ENCODE assay signal across 17 cellular contexts in the genomic region with DNA sequence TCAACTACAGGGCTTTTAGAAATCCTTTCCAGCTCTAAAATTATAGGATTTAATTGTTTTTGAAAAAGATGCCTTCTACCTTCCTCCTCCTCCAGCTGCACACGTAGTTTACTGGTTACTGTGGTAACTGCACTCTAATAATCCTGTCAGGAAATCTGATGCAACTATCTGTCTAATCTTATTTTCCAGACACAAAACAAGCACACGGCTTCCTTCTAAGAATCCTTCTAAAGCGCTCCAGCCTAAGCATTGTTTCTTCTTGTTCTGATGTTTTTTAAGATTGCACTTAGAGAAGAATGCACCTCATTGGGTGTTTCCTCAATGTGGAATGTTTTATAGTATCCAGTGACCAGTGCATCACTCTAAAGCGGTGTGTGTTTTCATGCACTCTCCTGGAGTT.
A peak's percentile ranks its signal among the peaks of the same experiment; 100 is the strongest.
DNase-seq lines count a peak whose midpoint lies in the region; ATAC-seq, FAIRE-seq and TF ChIP-seq lines count a peak whose summit lies in the region.
"Had no signal": no experiment of that assay in that cellular context is flagged by ENCODE, and none has a peak within 500 bp of the region (broad histone marks: within the 10 kb centered on the region; RNA-seq: fewer than 3 reads in every experiment).

No MANE protein-coding gene starts in this region.

- ATAC-seq in SK-N-SH treated with all-trans-retinoic acid at 6 μM for 48 hours (peak; percentile 99), HG03521 (IDR thresholded peaks at IDR 0.05; ENCODE audit: unreplicated experiment) (no peak), left lung (no peak)
- ATAC-seq: body of pancreas; stimulated activated effector memory CD8-positive, alpha-beta T cell treated with anti-CD3 and anti-CD28 coated beads, Interleukin-12 subunit alpha, Interleukin-12 subunit beta, amount 100 ng/mL, for 72 hours had no signal

- no peak for TF ChIP-seq POLR2A in Peyer's patch (IDR thresholded peaks at IDR 0.05)

- no peaks in the 10 kb centered on the region for H3K27me3 ChIP-seq in Peyer's patch
- no peaks in the 10 kb centered on the region for H3K27me3 ChIP-seq in left lung
- H3K27me3 ChIP-seq: BE2C, body of pancreas had no signal

- DNase-seq in AG08395 (ENCODE audit: low spot score) (peak; percentile 44), HCEC 1CT (peak; percentile 32), fibroblast of mammary gland (ENCODE audit: low read depth) (peak; percentile 54), Peyer's patch (no peak), GM19239 (ENCODE audit: insufficient read length, low spot score) (no peak), left lung (no peak)
- DNase-seq: activated CD4-positive, CD25-positive, alpha-beta regulatory T cell; BE2C; body of pancreas; GDM1; NCI-H345; posterior cingulate gyrus; SHP77; stimulated activated CD4-positive, alpha-beta T cell treated with anti-CD3 and anti-CD28 coated beads, Interleukin-1b, Interleukin-23, amount 100 ng/mL, for 48 hours had no signal

- no peak overlapping the region for H3K4me3 ChIP-seq in fibroblast of mammary gland (ENCODE audit: control insufficient read depth, low read depth, low read length)
- H3K4me3 ChIP-seq in Peyer's patch: no peak overlapping the region
- no peak overlapping the region for H3K4me3 ChIP-seq in left lung
- H3K4me3 ChIP-seq: body of pancreas had no signal

- FAIRE-seq in GM19239 (lab: Jason Lieb, UNC): no peak

- H3K4me1 ChIP-seq in Peyer's patch (peaks cover 0 to 35% (median 0%) of the 10 kb centered on the region in 4 donors), left lung (no peaks in the 10 kb centered on the region)

- intact Hi-C loops in left lung (cut with DNase I): no loop called here

- H3K36me3 ChIP-seq in Peyer's patch: no peaks in the 10 kb centered on the region
- H3K36me3 ChIP-seq in left lung: no peaks in the 10 kb centered on the region
- H3K36me3 ChIP-seq: BE2C had no signal

- TF ChIP-seq CTCF in fibroblast of mammary gland (conservative IDR thresholded peaks at IDR 0.05; ENCODE audit: control insufficient read depth, insufficient read depth, low read depth, low read length) (no peak), Peyer's patch (IDR thresholded peaks at IDR 0.05) (no peak), left lung (IDR thresholded peaks at IDR 0.05) (no peak)

- no peaks in the 10 kb centered on the region for H3K9me3 ChIP-seq in Peyer's patch
- H3K9me3 ChIP-seq in left lung: no peaks in the 10 kb centered on the region
- H3K9me3 ChIP-seq: BE2C, body of pancreas had no signal

- H3K27ac ChIP-seq in Peyer's patch (no peak overlapping the region), left lung (no peak overlapping the region)
- H3K27ac ChIP-seq: body of pancreas had no signal

TF ChIP-seq in SK-N-SH treated with all-trans-retinoic acid at 6 μM for 48 hours, 23 proteins besides CTCF, POLR2A, EP300 and RAD21:
- no peak for TF ChIP-seq SNAI2 (CRISPR knock-in tag; IDR thresholded peaks at IDR 0.05)
- TF ChIP-seq, protein P1, sequence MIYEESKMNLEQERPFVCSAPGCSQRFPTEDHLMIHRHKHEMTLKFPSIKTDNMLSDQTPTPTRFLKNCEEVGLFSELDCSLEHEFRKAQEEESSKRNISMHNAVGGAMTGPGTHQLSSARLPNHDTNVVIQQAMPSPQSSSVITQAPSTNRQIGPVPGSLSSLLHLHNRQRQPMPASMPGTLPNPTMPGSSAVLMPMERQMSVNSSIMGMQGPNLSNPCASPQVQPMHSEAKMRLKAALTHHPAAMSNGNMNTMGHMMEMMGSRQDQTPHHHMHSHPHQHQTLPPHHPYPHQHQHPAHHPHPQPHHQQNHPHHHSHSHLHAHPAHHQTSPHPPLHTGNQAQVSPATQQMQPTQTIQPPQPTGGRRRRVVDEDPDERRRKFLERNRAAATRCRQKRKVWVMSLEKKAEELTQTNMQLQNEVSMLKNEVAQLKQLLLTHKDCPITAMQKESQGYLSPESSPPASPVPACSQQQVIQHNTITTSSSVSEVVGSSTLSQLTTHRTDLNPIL (CRISPR knock-in tag; IDR thresholded peaks at IDR 0.05; ENCODE audit: low read depth): peak; percentile 24; the same call in 1 of the 2 replicates
- peak; percentile 86 for TF ChIP-seq ISL1 (CRISPR knock-in tag; IDR thresholded peaks at IDR 0.05)

Comparison
In these comparisons a context has a peak if more than half of its experiments do, and no peak if none do; other contexts are left out.
1. DNase-seq: peak in AG08395 (single experiment), HCEC 1CT (single experiment) and fibroblast of mammary gland (single experiment); none in Peyer's patch (0 of 3), GM19239 (single experiment) and left lung (0 of 2).